24 cellular contexts compared by ENCODE assay signal in the genomic region with DNA sequence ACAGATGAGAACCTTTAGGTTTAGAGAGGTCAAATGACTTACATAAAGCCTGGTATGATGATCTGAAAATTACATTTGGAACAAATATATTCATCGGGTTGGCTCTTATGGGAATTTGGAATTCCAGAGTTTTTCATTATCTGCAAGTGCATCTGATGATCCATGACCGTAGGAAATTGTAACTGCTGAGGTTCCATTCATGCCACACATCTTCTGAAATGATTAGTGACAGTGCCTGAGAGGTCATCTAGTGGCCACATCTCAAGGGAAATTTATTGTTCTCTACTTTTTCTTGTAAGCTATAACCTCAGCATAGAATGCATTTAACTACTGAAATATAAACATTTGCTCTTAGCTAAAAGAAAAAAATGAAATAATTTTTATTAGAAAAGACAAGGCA.
DNase-seq lines count a peak whose midpoint lies in the region; ATAC-seq and TF ChIP-seq lines count a peak whose summit lies in the region.
"Had no signal": no experiment of that assay in that cellular context is flagged by ENCODE, and none has a peak within 500 bp of the region (broad histone marks: within the 10 kb centered on the region; RNA-seq: fewer than 3 reads in every experiment).

No MANE protein-coding gene starts in this region.

- peak; percentile 22 for TF ChIP-seq CTCF in OCI-LY3 (IDR thresholded peaks at IDR 0.05; ENCODE audit: low read depth, low read length)

- peak overlapping the region; percentile 82 for H3K4me2 ChIP-seq in OCI-LY3 (ENCODE audit: low read length)

- H3K27ac ChIP-seq in OCI-LY3 (ENCODE audit: low read length): peak overlapping the region; percentile 86
- H3K27ac ChIP-seq: psoas muscle, thoracic aorta had no signal

- no peaks in the 10 kb centered on the region for H3K9me3 ChIP-seq in OCI-LY3 (ENCODE audit: insufficient read depth, low read length)
- H3K9me3 ChIP-seq: psoas muscle, thoracic aorta had no signal

- no peaks in the 10 kb centered on the region for H3K27me3 ChIP-seq in OCI-LY3 (ENCODE audit: low read depth, low read length)

- peak overlapping the region; percentile 59 for H3K4me3 ChIP-seq in OCI-LY3 (ENCODE audit: low read length)
- H3K4me3 ChIP-seq: psoas muscle, thoracic aorta had no signal

- no peaks in the 10 kb centered on the region for H3K79me2 ChIP-seq in OCI-LY3 (ENCODE audit: low read length)

- no peak overlapping the region for H2AFZ ChIP-seq in OCI-LY3 (ENCODE audit: low read depth, low read length)

- no peak for DNase-seq in cerebellar cortex (ENCODE audit: low spot score)
- DNase-seq in stimulated activated CD4-positive, alpha-beta T cell treated with anti-CD3 and anti-CD28 coated beads, Interleukin-2, amount 100 ng/mL, for 48 hours: no peak
- no peak for DNase-seq in mucosa of gallbladder (ENCODE audit: low spot score)
- DNase-seq: activated CD4-positive, CD25-positive, alpha-beta regulatory T cell treated with anti-CD3 and anti-CD28 coated beads, Interleukin-2, amount 50 U/mL, for 72 hours; activated naive CD4-positive, alpha-beta T cell treated with anti-CD3 and anti-CD28 coated beads, Interleukin-2, amount 10 ng/mL, durations not matched to agents 7 days and 5 days; activated T-cell treated with anti-CD3 and anti-CD28 coated beads, Interleukin-2, amount 50 U/mL, for 48 hours; anterior cingulate cortex; caudate nucleus; hippocampal formation; IMR-90; left ventricle myocardium superior; NCI-H1105 treated with DMSO at 0.1 percent for 48 hours; NCI-H524; psoas muscle; stimulated activated CD4-positive, alpha-beta T cell treated with anti-CD3 and anti-CD28 coated beads, Interleukin-1b, Interleukin-23, amount 100 ng/mL, for 48 hours; stimulated activated naive B cell treated with anti-CD40 and anti-IgM and Interleukin-4, amounts not matched to agents 10 μg/mL and 1 μg/mL and 100 μg/mL, for 72 hours; T-helper 9 cell had no signal

- H3K4me1 ChIP-seq in OCI-LY3 (ENCODE audit: low read length): peaks cover 58% of the 10 kb centered on the region
- H3K4me1 ChIP-seq: psoas muscle had no signal

- H4K20me1 ChIP-seq in OCI-LY3 (ENCODE audit: insufficient read depth, low read length): no peaks in the 10 kb centered on the region

- H3K36me3 ChIP-seq in OCI-LY3 (replicated peaks; ENCODE audit: low read depth, low read length): no peaks in the 10 kb centered on the region
- H3K36me3 ChIP-seq: thoracic aorta had no signal

- ATAC-seq in GM18858 (IDR thresholded peaks at IDR 0.05; ENCODE audit: unreplicated experiment) (peak; percentile 67), GM21526 (IDR thresholded peaks at IDR 0.05; ENCODE audit: low FRiP score, unreplicated experiment) (peak; percentile 34), HG02885 (IDR thresholded peaks at IDR 0.05; ENCODE audit: poor library complexity, unreplicated experiment) (peak; percentile 36)
- ATAC-seq: esophagus mucosa, left ventricle myocardium superior, psoas muscle, SK-N-SH treated with all-trans-retinoic acid at 6 μM for 48 hours had no signal

- H3K9ac ChIP-seq in OCI-LY3 (ENCODE audit: low read length): peak overlapping the region; percentile 62
